Comparison of ENCODE assay signal across 9 cellular contexts in the genomic region with DNA sequence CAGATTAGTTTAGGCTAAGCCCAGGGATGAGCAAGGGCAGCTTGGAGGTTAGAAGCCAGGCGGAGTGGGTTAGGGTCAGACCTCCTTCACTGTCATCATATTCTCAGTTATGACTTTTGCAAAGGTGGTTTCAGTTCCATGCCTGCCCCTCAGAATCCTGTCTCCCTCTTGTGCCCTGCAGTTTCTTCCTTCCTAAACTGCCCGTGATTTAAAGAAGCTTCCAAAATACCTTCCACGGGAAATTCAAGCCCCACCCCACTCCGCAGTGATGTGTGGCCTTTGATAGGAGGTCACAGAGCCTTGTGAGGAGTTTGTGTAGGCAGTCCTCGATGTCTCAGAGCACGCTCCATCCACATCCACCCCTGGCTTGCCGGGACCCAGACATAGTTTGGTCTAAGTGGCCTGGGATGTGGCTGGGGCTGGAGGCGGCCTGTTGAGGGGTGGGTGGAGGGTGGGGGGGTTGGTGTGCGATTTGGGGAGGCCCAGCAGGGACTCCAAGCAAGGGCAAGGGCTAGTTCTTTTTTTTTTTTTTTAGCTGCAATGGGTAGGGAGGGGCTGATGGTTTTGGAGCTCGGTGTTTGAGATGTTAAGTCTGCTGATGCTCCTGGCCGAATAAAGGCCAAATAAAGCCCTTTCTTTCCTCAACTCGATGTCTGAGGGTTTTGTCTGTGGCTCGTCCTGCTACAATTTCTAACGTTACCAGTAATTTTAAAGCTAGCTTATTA. TPM values are rescaled to one million over a fixed set of nuclear protein-coding genes. Genes with fewer than 3 reads are reported as not detected.
DNase-seq lines count a peak whose midpoint lies in the region; ATAC-seq and TF ChIP-seq lines count a peak whose summit lies in the region.
"Had no signal": no experiment of that assay in that cellular context is flagged by ENCODE, and none has a peak within 500 bp of the region (broad histone marks: within the 10 kb centered on the region; RNA-seq: fewer than 3 reads in every experiment).

No MANE protein-coding gene starts in this region.

- peaks cover 38% of the 10 kb centered on the region for H3K4me1 Mint-ChIP-seq in activated CD8-positive, alpha-beta memory T cell treated with anti-CD3 and anti-CD28 coated beads, Interleukin-2, amount 10 ng/mL, durations not matched to agents 7 days and 5 days
- H3K4me1 Mint-ChIP-seq in stimulated activated effector memory CD8-positive, alpha-beta T cell treated with anti-CD3 and anti-CD28 coated beads, Interleukin-12 subunit alpha, Interleukin-12 subunit beta, amount 100 ng/mL, for 72 hours, result peaks cover 67% of the 10 kb centered on the region

- no peak for TF ChIP-seq CTCF in GM13976 (IDR thresholded peaks at IDR 0.05; ENCODE audit: borderline replicate concordance, control extremely low read depth, extremely low read depth, insufficient read depth, missing control alignments)

- peak overlapping the region; percentile 99 for H3K27ac Mint-ChIP-seq in activated CD8-positive, alpha-beta memory T cell treated with anti-CD3 and anti-CD28 coated beads, Interleukin-2, amount 10 ng/mL, durations not matched to agents 7 days and 5 days
- H3K27ac Mint-ChIP-seq in stimulated activated effector memory CD8-positive, alpha-beta T cell treated with anti-CD3 and anti-CD28 coated beads, Interleukin-12 subunit alpha, Interleukin-12 subunit beta, amount 100 ng/mL, for 72 hours, result peak overlapping the region; percentile 96

- no peaks in the 10 kb centered on the region for H3K27me3 Mint-ChIP-seq in activated CD8-positive, alpha-beta memory T cell treated with anti-CD3 and anti-CD28 coated beads, Interleukin-2, amount 10 ng/mL, durations not matched to agents 7 days and 5 days

- intact Hi-C loops in left cardiac atrium (cut with DNase I), result no loop called here

- DNase-seq in activated CD8-positive, alpha-beta memory T cell treated with anti-CD3 and anti-CD28 coated beads, Interleukin-2, amount 10 ng/mL, durations not matched to agents 7 days and 5 days, result no peak
- DNase-seq in left cardiac atrium, result peak; percentile 53
- no peak for DNase-seq in stimulated activated effector memory CD8-positive, alpha-beta T cell treated with anti-CD3 and anti-CD28 coated beads, Interleukin-12 subunit alpha, Interleukin-12 subunit beta, amount 100 ng/mL, for 72 hours (ENCODE audit: low spot score in 2 of 2)
- DNase-seq in GM13976 (ENCODE audit: low spot score), result no peak
- DNase-seq in NCI-H1694 treated with DMSO at 0.1 percent for 48 hours (lab: John Stamatoyannopoulos, UW), result no peak
- no peak for DNase-seq in SK-N-DZ (ENCODE audit: low spot score)

- TF ChIP-seq POLR2A in GM19193 (IDR thresholded peaks at IDR 0.05; ENCODE audit: extremely low read depth, insufficient read depth, insufficient read length), result peak; percentile 44

- peaks cover 53% of the 10 kb centered on the region for H3K36me3 Mint-ChIP-seq in activated CD8-positive, alpha-beta memory T cell treated with anti-CD3 and anti-CD28 coated beads, Interleukin-2, amount 10 ng/mL, durations not matched to agents 7 days and 5 days
- peaks cover 47% of the 10 kb centered on the region for H3K36me3 Mint-ChIP-seq in stimulated activated effector memory CD8-positive, alpha-beta T cell treated with anti-CD3 and anti-CD28 coated beads, Interleukin-12 subunit alpha, Interleukin-12 subunit beta, amount 100 ng/mL, for 72 hours

- in situ Hi-C loops in GM13976 (cut with MboI; ENCODE audit: low sequenced_read_pairs, unreplicated experiment), result no loop called here

- no peaks in the 10 kb centered on the region for H3K9me3 Mint-ChIP-seq in activated CD8-positive, alpha-beta memory T cell treated with anti-CD3 and anti-CD28 coated beads, Interleukin-2, amount 10 ng/mL, durations not matched to agents 7 days and 5 days (ENCODE audit: low read depth)
- no peaks in the 10 kb centered on the region for H3K9me3 Mint-ChIP-seq in stimulated activated effector memory CD8-positive, alpha-beta T cell treated with anti-CD3 and anti-CD28 coated beads, Interleukin-12 subunit alpha, Interleukin-12 subunit beta, amount 100 ng/mL, for 72 hours

- CTCF ChIA-PET in activated CD8-positive, alpha-beta memory T cell treated with anti-CD3 and anti-CD28 coated beads, Interleukin-2, amount 10 ng/mL, durations not matched to agents 7 days and 5 days (lab: Charles Lee), result interaction anchor here (1.2 to 2.1 kb wide), 4 partner anchors 14 to 103 kb away, joined by 4 to 12 read pairs (median 6); a partner anchor contains a TSS

- H3K4me3 Mint-ChIP-seq in activated CD8-positive, alpha-beta memory T cell treated with anti-CD3 and anti-CD28 coated beads, Interleukin-2, amount 10 ng/mL, durations not matched to agents 7 days and 5 days, result peak overlapping the region; percentile 97
- peak overlapping the region; percentile 83 for H3K4me3 Mint-ChIP-seq in stimulated activated effector memory CD8-positive, alpha-beta T cell treated with anti-CD3 and anti-CD28 coated beads, Interleukin-12 subunit alpha, Interleukin-12 subunit beta, amount 100 ng/mL, for 72 hours

- ATAC-seq in activated CD8-positive, alpha-beta memory T cell treated with anti-CD3 and anti-CD28 coated beads, Interleukin-2, amount 10 ng/mL, durations not matched to agents 7 days and 5 days, result no peak
- ATAC-seq in left cardiac atrium, result no peak
- ATAC-seq in stimulated activated effector memory CD8-positive, alpha-beta T cell treated with anti-CD3 and anti-CD28 coated beads, Interleukin-12 subunit alpha, Interleukin-12 subunit beta, amount 100 ng/mL, for 72 hours, result peak; percentile 34
- no peak for ATAC-seq in GM21529 (IDR thresholded peaks at IDR 0.05; ENCODE audit: unreplicated experiment)
- ATAC-seq: esophagus mucosa had no signal

RNA-seq across cellular contexts. Expression of a gene that starts 1.6 kb away (rescaled TPM):
- 100 to 1,000 TPM; 459 to 909 TPM for total RNA-seq in activated CD8-positive, alpha-beta memory T cell treated with anti-CD3 and anti-CD28 coated beads, Interleukin-2, amount 10 ng/mL, durations not matched to agents 7 days and 5 days
- total RNA-seq in left cardiac atrium, result 100 to 1,000 TPM; 151 to 215 TPM
- not detected in 2 replicates for polyA plus RNA-seq in SK-N-DZ (2014; cell fraction: cytosol; rRNA removed)
- not detected in 2 replicates for polyA plus RNA-seq in SK-N-DZ (2014; cell fraction: nucleus; rRNA removed)

RNA-seq across cellular contexts. Expression of a gene that starts 4.6 kb away (rescaled TPM):
- total RNA-seq in activated CD8-positive, alpha-beta memory T cell treated with anti-CD3 and anti-CD28 coated beads, Interleukin-2, amount 10 ng/mL, durations not matched to agents 7 days and 5 days, result 1,000 to 10,000 TPM in 1 of 2 experiments, 100 to 1,000 TPM in 1; 646 to 1,401 TPM
- total RNA-seq in left cardiac atrium, result 100 to 1,000 TPM; 420 to 494 TPM
- 0.24 TPM in 1 of 2 replicates, not detected in the other for polyA plus RNA-seq in SK-N-DZ (2014; cell fraction: cytosol; rRNA removed)
- polyA plus RNA-seq in SK-N-DZ (2014; cell fraction: nucleus; rRNA removed), result not detected in 2 replicates

RNA-seq across cellular contexts. Expression of a gene that starts 8.4 kb away (rescaled TPM):
- total RNA-seq in activated CD8-positive, alpha-beta memory T cell treated with anti-CD3 and anti-CD28 coated beads, Interleukin-2, amount 10 ng/mL, durations not matched to agents 7 days and 5 days, result 100 to 1,000 TPM in 1 of 2 experiments, 10 to 100 TPM in 1; 53.7 to 166 TPM
- 100 to 1,000 TPM; 669 to 779 TPM for total RNA-seq in left cardiac atrium
- not detected in 2 replicates for polyA plus RNA-seq in SK-N-DZ (2014; cell fraction: cytosol; rRNA removed)
- polyA plus RNA-seq in SK-N-DZ (2014; cell fraction: nucleus; rRNA removed), result not detected in 2 replicates

RNA-seq across cellular contexts. Expression of a gene that starts 12.9 kb away (rescaled TPM):
- not detected for total RNA-seq in activated CD8-positive, alpha-beta memory T cell treated with anti-CD3 and anti-CD28 coated beads, Interleukin-2, amount 10 ng/mL, durations not matched to agents 7 days and 5 days
- not detected for total RNA-seq in left cardiac atrium
- polyA plus RNA-seq in SK-N-DZ (2014; cell fraction: cytosol; rRNA removed), result not detected in 2 replicates
- not detected in 2 replicates for polyA plus RNA-seq in SK-N-DZ (2014; cell fraction: nucleus; rRNA removed)
- total RNA-seq: esophagus mucosa had no signal

RNA-seq across cellular contexts. Expression of a gene that starts 23.3 kb away (rescaled TPM):
- 100 to 1,000 TPM; 214 to 229 TPM for total RNA-seq in activated CD8-positive, alpha-beta memory T cell treated with anti-CD3 and anti-CD28 coated beads, Interleukin-2, amount 10 ng/mL, durations not matched to agents 7 days and 5 days
- total RNA-seq in left cardiac atrium, result 10 to 100 TPM; 10.8 to 15.8 TPM
- polyA plus RNA-seq in SK-N-DZ (2014; cell fraction: cytosol; rRNA removed), result 0.27 and 3.5 TPM in 2 replicates
- polyA plus RNA-seq in SK-N-DZ (2014; cell fraction: nucleus; rRNA removed), result 15.5 and 26.5 TPM in 2 replicates

Comparison
In these comparisons a context has a peak if more than half of its experiments do, and no peak if none do; other contexts are left out.
1. RNA of a gene that starts 8.4 kb away (total RNA-seq): 669 to 779 TPM in left cardiac atrium; 53.7 to 166 TPM in activated CD8-positive, alpha-beta memory T cell treated with anti-CD3 and anti-CD28 coated beads, Interleukin-2, amount 10 ng/mL, durations not matched to agents 7 days and 5 days; every median in the first group is over 4 times any median in the second.